ENCODE assay signal across 1 cellular context in genomic region chr5:105034335-105034734, GRCh38.
TF ChIP-seq lines count a peak whose summit lies in the region.

No MANE protein-coding gene starts in this region.

TF ChIP-seq in GM23338, 12 proteins besides CTCF, POLR2A, EP300 and RAD21 (continued from another document):
- TF ChIP-seq, protein P1, sequence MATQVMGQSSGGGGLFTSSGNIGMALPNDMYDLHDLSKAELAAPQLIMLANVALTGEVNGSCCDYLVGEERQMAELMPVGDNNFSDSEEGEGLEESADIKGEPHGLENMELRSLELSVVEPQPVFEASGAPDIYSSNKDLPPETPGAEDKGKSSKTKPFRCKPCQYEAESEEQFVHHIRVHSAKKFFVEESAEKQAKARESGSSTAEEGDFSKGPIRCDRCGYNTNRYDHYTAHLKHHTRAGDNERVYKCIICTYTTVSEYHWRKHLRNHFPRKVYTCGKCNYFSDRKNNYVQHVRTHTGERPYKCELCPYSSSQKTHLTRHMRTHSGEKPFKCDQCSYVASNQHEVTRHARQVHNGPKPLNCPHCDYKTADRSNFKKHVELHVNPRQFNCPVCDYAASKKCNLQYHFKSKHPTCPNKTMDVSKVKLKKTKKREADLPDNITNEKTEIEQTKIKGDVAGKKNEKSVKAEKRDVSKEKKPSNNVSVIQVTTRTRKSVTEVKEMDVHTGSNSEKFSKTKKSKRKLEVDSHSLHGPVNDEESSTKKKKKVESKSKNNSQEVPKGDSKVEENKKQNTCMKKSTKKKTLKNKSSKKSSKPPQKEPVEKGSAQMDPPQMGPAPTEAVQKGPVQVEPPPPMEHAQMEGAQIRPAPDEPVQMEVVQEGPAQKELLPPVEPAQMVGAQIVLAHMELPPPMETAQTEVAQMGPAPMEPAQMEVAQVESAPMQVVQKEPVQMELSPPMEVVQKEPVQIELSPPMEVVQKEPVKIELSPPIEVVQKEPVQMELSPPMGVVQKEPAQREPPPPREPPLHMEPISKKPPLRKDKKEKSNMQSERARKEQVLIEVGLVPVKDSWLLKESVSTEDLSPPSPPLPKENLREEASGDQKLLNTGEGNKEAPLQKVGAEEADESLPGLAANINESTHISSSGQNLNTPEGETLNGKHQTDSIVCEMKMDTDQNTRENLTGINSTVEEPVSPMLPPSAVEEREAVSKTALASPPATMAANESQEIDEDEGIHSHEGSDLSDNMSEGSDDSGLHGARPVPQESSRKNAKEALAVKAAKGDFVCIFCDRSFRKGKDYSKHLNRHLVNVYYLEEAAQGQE (IDR thresholded peaks at IDR 0.05; ENCODE audit: unreplicated experiment) = no peak
- TF ChIP-seq, protein P2, sequence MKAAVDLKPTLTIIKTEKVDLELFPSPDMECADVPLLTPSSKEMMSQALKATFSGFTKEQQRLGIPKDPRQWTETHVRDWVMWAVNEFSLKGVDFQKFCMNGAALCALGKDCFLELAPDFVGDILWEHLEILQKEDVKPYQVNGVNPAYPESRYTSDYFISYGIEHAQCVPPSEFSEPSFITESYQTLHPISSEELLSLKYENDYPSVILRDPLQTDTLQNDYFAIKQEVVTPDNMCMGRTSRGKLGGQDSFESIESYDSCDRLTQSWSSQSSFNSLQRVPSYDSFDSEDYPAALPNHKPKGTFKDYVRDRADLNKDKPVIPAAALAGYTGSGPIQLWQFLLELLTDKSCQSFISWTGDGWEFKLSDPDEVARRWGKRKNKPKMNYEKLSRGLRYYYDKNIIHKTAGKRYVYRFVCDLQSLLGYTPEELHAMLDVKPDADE (IDR thresholded peaks at IDR 0.05) = no peak
- no peak for TF ChIP-seq JUNB (IDR thresholded peaks at IDR 0.05; ENCODE audit: unreplicated experiment)
- no peak for TF ChIP-seq EZH2 (IDR thresholded peaks at IDR 0.05; ENCODE audit: low read depth, unreplicated experiment)
- TF ChIP-seq POLR2AphosphoS5 (IDR thresholded peaks at IDR 0.05; ENCODE audit: low read depth) = no peak
- no peak for TF ChIP-seq NANOG (IDR thresholded peaks at IDR 0.05; ENCODE audit: borderline replicate concordance)
